11 cellular contexts compared by ENCODE assay signal in genomic region chr11:111913031-111913861, GRCh38. TPM values are rescaled to one million over a fixed set of nuclear protein-coding genes. Genes with fewer than 3 reads are reported as not detected.
DNase-seq lines count a peak whose midpoint lies in the region; ATAC-seq and TF ChIP-seq lines count a peak whose summit lies in the region.
"Had no signal": no experiment of that assay in that cellular context is flagged by ENCODE, and none has a peak within 500 bp of the region (broad histone marks: within the 10 kb centered on the region; RNA-seq: fewer than 3 reads in every experiment).

No MANE protein-coding gene starts in this region.

- H3K4me1 ChIP-seq in neural progenitor cell (peaks cover 9% of the 10 kb centered on the region), transverse colon (peaks cover 0 to 16% (median 2%) of the 10 kb centered on the region in 4 donors), Caco-2 (peaks cover 18% of the 10 kb centered on the region)

- H3K4me1 Mint-ChIP-seq in neural progenitor cell (peaks cover 10% of the 10 kb centered on the region), Caco-2 (ENCODE audit: low read depth, unreplicated experiment) (peaks cover 13% of the 10 kb centered on the region)

- H3K9me3 ChIP-seq in neural progenitor cell (ENCODE audit: low read depth), result no peaks in the 10 kb centered on the region
- H3K9me3 ChIP-seq in transverse colon, result no peaks in the 10 kb centered on the region
- no peaks in the 10 kb centered on the region for H3K9me3 ChIP-seq in Caco-2

- peak; percentile 52 for DNase-seq in Right ventricle myocardium superior
- DNase-seq in neural progenitor cell (ENCODE audit: low spot score), result no peak
- DNase-seq in transverse colon, result no peak
- DNase-seq in Caco-2, result no peak
- DNase-seq in NCI-H446 (lab: John Stamatoyannopoulos, UW), result no peak
- DNase-seq in HCEC 1CT, result no peak
- DNase-seq: activated gamma-delta T cell treated with Interleukin-2 at 50 U/mL for 16 hours had no signal

- H3K36me3 Mint-ChIP-seq in neural progenitor cell, result no peaks in the 10 kb centered on the region
- H3K36me3 Mint-ChIP-seq in Caco-2 (ENCODE audit: insufficient read depth, unreplicated experiment), result no peaks in the 10 kb centered on the region

- H3K27me3 ChIP-seq in neural progenitor cell (no peaks in the 10 kb centered on the region), transverse colon (no peaks in the 10 kb centered on the region), Caco-2 (replicated peaks; ENCODE audit: control insufficient read depth, insufficient read depth, low read length) (no peaks in the 10 kb centered on the region)

- peaks cover 2% of the 10 kb centered on the region for H3K27me3 Mint-ChIP-seq in neural progenitor cell (ENCODE audit: insufficient read depth, low read depth)
- no peaks in the 10 kb centered on the region for H3K27me3 Mint-ChIP-seq in Caco-2 (ENCODE audit: insufficient read depth, unreplicated experiment)

- no peak overlapping the region for H3K4me3 ChIP-seq in neural progenitor cell
- H3K4me3 ChIP-seq in transverse colon, result peak overlapping the region; percentile 8 to 49 (median 30)
- no peak overlapping the region for H3K4me3 ChIP-seq in Caco-2 (ENCODE audit: low read depth, low read length)

- H3K9me3 Mint-ChIP-seq in neural progenitor cell, result no peaks in the 10 kb centered on the region
- H3K9me3 Mint-ChIP-seq in Caco-2 (ENCODE audit: unreplicated experiment), result no peaks in the 10 kb centered on the region

- no peaks in the 10 kb centered on the region for H3K79me2 ChIP-seq in neural progenitor cell (ENCODE audit: low read depth)

- WGBS in adipose tissue, 3 donors, result 36 to 72% (median 52%) methylated on average over 24 of the region's 24 CpGs
- 25 to 67% methylated on average over 6 to 24 of the region's 24 CpGs for WGBS in transverse colon (ENCODE audit: low coverage in 1 of 2), 2 donors

- CTCF ChIA-PET in Caco-2 (lab: Charles Lee), result interaction anchor here (0.6 to 1.5 kb wide), 4 partner anchors 10 to 181 kb away, joined by 3 to 7 read pairs (median 4); no protein-coding TSS in a partner anchor

- TF ChIP-seq POLR2A in transverse colon (IDR thresholded peaks at IDR 0.05), result no peak

- POLR2A ChIA-PET in Caco-2 (lab: Charles Lee), result no interaction called here

- H3K27ac ChIP-seq in adipose tissue (ENCODE audit: low read depth, low read length) (peak overlapping the region; percentile 41), neural progenitor cell (no peak overlapping the region), transverse colon (peak overlapping the region; percentile 83 to 97 (median 86))

- no peak overlapping the region for H3K4me3 Mint-ChIP-seq in neural progenitor cell
- no peak overlapping the region for H3K4me3 Mint-ChIP-seq in Caco-2 (ENCODE audit: unreplicated experiment)

- in situ Hi-C loops in transverse colon (cut with MboI; ENCODE audit: low pct_ligation_motif_present in 1 of 4, low pct_unique_long_range_greater_than_20kb in 1 of 4, low sequenced_read_pairs in 3 of 4), result no loop called here

- no peaks in the 10 kb centered on the region for H4K20me1 ChIP-seq in neural progenitor cell (ENCODE audit: low read depth)

- H3F3A ChIP-seq in neural progenitor cell (ENCODE audit: low read depth), result no peaks in the 10 kb centered on the region

- peak; percentile 28 for ATAC-seq in Right ventricle myocardium superior (ENCODE audit: poor library complexity)
- no peak for ATAC-seq in GM18502 (IDR thresholded peaks at IDR 0.05; ENCODE audit: poor library complexity, unreplicated experiment)
- ATAC-seq: left lobe of liver had no signal

- TF ChIP-seq EP300 in transverse colon (IDR thresholded peaks at IDR 0.05; ENCODE audit: low read depth), result no peak

- intact Hi-C loops in Right ventricle myocardium superior (cut with DNase I), result no loop called here
- intact Hi-C loops in transverse colon (cut with DNase I; ENCODE audit: low total_unique reads), result no loop called here
- intact Hi-C loops in Caco-2 (cut with micrococcal nuclease; ENCODE audit: unreplicated experiment), result no loop called here

- H3K27ac Mint-ChIP-seq in neural progenitor cell (no peak overlapping the region), Caco-2 (ENCODE audit: unreplicated experiment) (no peak overlapping the region)

- TF ChIP-seq CTCF in neural progenitor cell (IDR thresholded peaks at IDR 0.05), result no peak
- TF ChIP-seq CTCF in transverse colon (IDR thresholded peaks at IDR 0.05), result no peak
- no peak for TF ChIP-seq CTCF in Caco-2 (IDR thresholded peaks at IDR 0.05; ENCODE audit: insufficient read depth in 1 of 2, low read depth in 1 of 2, low read length in 1 of 2, severe bottlenecking in 1 of 2, unreplicated experiment in 1 of 2)

- no peak overlapping the region for H3K4me2 ChIP-seq in neural progenitor cell

- no peak overlapping the region for H3K9ac ChIP-seq in neural progenitor cell

- H3K36me3 ChIP-seq in neural progenitor cell (no peaks in the 10 kb centered on the region), transverse colon (no peaks in the 10 kb centered on the region), Caco-2 (ENCODE audit: control insufficient read depth, insufficient read depth, low read length) (no peaks in the 10 kb centered on the region)

- peak overlapping the region; percentile 50 for H2AFZ ChIP-seq in neural progenitor cell (replicated peaks)

- no TSS peak for BruUV-seq in Caco-2 (replicated peaks; lab: Mats Ljungman, UMichigan)

RNA-seq across cellular contexts. Expression of gene HSPB2, which starts 0.7 kb away (rescaled TPM):
- polyA plus RNA-seq in adipose tissue, result 10 to 100 TPM in 2 of 3 donors, 1 to 10 TPM in 1; 2.0 to 32.5 (median 15.6) TPM
- total RNA-seq in Right ventricle myocardium superior (42.4 TPM), neural progenitor cell (ENCODE audit: low replicate concordance) (not detected in 2 replicates), transverse colon (1 to 10 TPM in 1 of 4 donors, not detected in 3; 1.3 TPM), Caco-2 (2022) (not detected in 2 replicates)
- total RNA-seq: OCI-LY7 had no signal

RNA-seq across cellular contexts. Expression of gene CRYAB, which starts 1.7 kb away (rescaled TPM):
- polyA plus RNA-seq in adipose tissue, result 100 to 1,000 TPM; 100 to 770 (median 580) TPM
- total RNA-seq in Right ventricle myocardium superior, result 6,403 TPM
- 0.45 TPM in 1 of 2 replicates, not detected in the other for total RNA-seq in neural progenitor cell (ENCODE audit: low replicate concordance)
- total RNA-seq in transverse colon, result 100 to 1,000 TPM in 1 of 4 donors, 10 to 100 TPM in 3; 38.0 to 112 (median 68.2) TPM
- 1.1 and 1.9 TPM in 2 replicates for total RNA-seq in Caco-2 (2022)
- total RNA-seq: OCI-LY7 had no signal

RNA-seq across cellular contexts. Expression of gene C11orf52, which starts 5.5 kb away (rescaled TPM):
- 10 to 100 TPM in 1 of 3 donors, 1 to 10 TPM in 2; 2.7 to 22.0 (median 4.4) TPM for polyA plus RNA-seq in adipose tissue
- total RNA-seq in Right ventricle myocardium superior, result 1.7 TPM
- 0.65 TPM in 1 of 2 replicates, not detected in the other for total RNA-seq in neural progenitor cell (ENCODE audit: low replicate concordance)
- total RNA-seq in transverse colon, result 10 to 100 TPM in 1 of 4 donors, 1 to 10 TPM in 2, not detected in 1; 3.0 to 11.1 (median 9.1) TPM
- total RNA-seq in Caco-2 (2022), result 14.4 and 14.8 TPM in 2 replicates
- total RNA-seq: OCI-LY7 had no signal

RNA-seq across cellular contexts. Expression of gene DIXDC1, which starts 23.9 kb away (rescaled TPM):
- 10 to 100 TPM in 2 of 3 donors, 1 to 10 TPM in 1; 4.9 to 45.3 (median 24.4) TPM for polyA plus RNA-seq in adipose tissue
- total RNA-seq in Right ventricle myocardium superior (19.3 TPM), neural progenitor cell (ENCODE audit: low replicate concordance) (23.6 and 25.2 TPM in 2 replicates), transverse colon (100 to 1,000 TPM in 1 of 4 donors, 10 to 100 TPM in 3; 21.8 to 115 (median 35.0) TPM), Caco-2 (2022) (4.9 and 6.4 TPM in 2 replicates)

RNA-seq across cellular contexts. Expression of gene CFAP68, which starts 33.9 kb away (rescaled TPM):
- polyA plus RNA-seq in adipose tissue, result 10 to 100 TPM; 21.3 to 37.8 (median 29.8) TPM
- total RNA-seq in Right ventricle myocardium superior, result 32.4 TPM
- total RNA-seq in neural progenitor cell (ENCODE audit: low replicate concordance), result 28.6 and 46.7 TPM in 2 replicates
- 10 to 100 TPM in 2 of 4 donors, under 1 TPM in 1, not detected in 1; 0.20 to 19.8 (median 18.8) TPM for total RNA-seq in transverse colon
- total RNA-seq in Caco-2 (2022), result 69.8 and 71.4 TPM in 2 replicates

Comparison
In these comparisons a context has a peak if more than half of its experiments do, and no peak if none do; other contexts are left out.
1. H3K4me3 ChIP-seq: peak in transverse colon (4 of 4); none in neural progenitor cell (single experiment) and Caco-2 (single experiment).
2. RNA of gene HSPB2, which starts 0.7 kb away (total RNA-seq): 42.4 TPM in Right ventricle myocardium superior (single experiment); 1.3 TPM in transverse colon, not detected in neural progenitor cell and not detected in Caco-2; every median in the first group is over 10 times any median in the second.
3. RNA of gene CRYAB, which starts 1.7 kb away (total RNA-seq): 6,403 TPM in Right ventricle myocardium superior (single experiment); 38.0 to 112 TPM in transverse colon, 1.1 to 1.9 TPM in Caco-2 and 0.45 TPM in neural progenitor cell; every median in the first group is over 10 times any median in the second.